13 cellular contexts compared by ENCODE assay signal in genomic region chr2:194252127-194252526, GRCh38.
"Had no signal": no experiment of that assay in that cellular context is flagged by ENCODE, and none has a peak within 500 bp of the region (broad histone marks: within the 10 kb centered on the region; RNA-seq: fewer than 3 reads in every experiment).

No MANE protein-coding gene starts in this region.

- H2AFZ ChIP-seq: hepatocyte had no signal

- DNase-seq: activated CD4-positive, alpha-beta memory T cell treated with anti-CD3 and anti-CD28 coated beads for 36 hours; activated gamma-delta T cell; activated T-cell treated with anti-CD3 and anti-CD28 coated beads, Interleukin-2, amount 50 U/mL, for 48 hours; anterior cingulate cortex; colonic mucosa; effector CD4-positive, alpha-beta T cell; kidney glomerular epithelial cell; small intestine; stomach had no signal

- H3K79me2 ChIP-seq: hepatocyte had no signal

- H3K9me3 ChIP-seq: colonic mucosa, thoracic aorta had no signal

- H3K4me3 ChIP-seq: cardiac muscle cell, colonic mucosa, hepatocyte, stomach, thoracic aorta had no signal

- H3K27me3 ChIP-seq: cardiac muscle cell, colonic mucosa, hepatocyte, stomach had no signal

- H3K4me2 ChIP-seq: hepatocyte had no signal

- FAIRE-seq: endothelial cell of umbilical vein, small intestine had no signal

- H3K36me3 ChIP-seq: cardiac muscle cell, colonic mucosa, stomach, thoracic aorta had no signal

- H3K4me1 ChIP-seq: colonic mucosa, stomach had no signal

- H3K27ac ChIP-seq: cardiac muscle cell, colonic mucosa, hepatocyte, stomach, thoracic aorta had no signal
